Comparison of ENCODE assay signal across 10 cellular contexts in the genomic region with DNA sequence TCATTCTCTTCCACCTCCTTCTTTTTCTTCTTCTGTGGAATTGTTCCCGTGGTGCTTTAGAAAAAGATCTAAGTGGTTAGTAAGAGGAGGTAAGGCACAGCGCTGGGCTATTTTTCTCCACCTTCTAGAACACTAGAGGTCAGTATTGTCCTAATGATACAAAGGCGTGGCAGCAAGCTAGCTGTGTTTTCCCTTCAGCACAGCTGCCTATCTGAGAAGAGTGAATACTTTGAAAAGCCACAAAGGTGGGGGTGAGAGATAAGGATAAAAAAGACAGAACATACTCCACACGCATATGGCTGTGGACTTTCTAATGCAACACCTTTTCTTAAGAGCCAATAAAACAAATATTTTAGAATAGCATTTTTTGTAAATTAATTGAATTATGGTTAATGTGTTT. TPM values are rescaled to one million over a fixed set of nuclear protein-coding genes. Genes with fewer than 3 reads are reported as not detected.
DNase-seq lines count a peak whose midpoint lies in the region; ATAC-seq and TF ChIP-seq lines count a peak whose summit lies in the region.
"Had no signal": no experiment of that assay in that cellular context is flagged by ENCODE, and none has a peak within 500 bp of the region (broad histone marks: within the 10 kb centered on the region; RNA-seq: fewer than 3 reads in every experiment).

No MANE protein-coding gene starts in this region.

- no peaks in the 10 kb centered on the region for H3K4me1 Mint-ChIP-seq in activated naive CD4-positive, alpha-beta T cell treated with anti-CD3 and anti-CD28 coated beads for 36 hours (ENCODE audit: low read depth)

- ATAC-seq in HG02870 (IDR thresholded peaks at IDR 0.05; ENCODE audit: unreplicated experiment) (peak; percentile 92), SK-N-SH treated with all-trans-retinoic acid at 6 μM for 48 hours (peak; percentile 75), foreskin keratinocyte (peak; percentile 68)

- CTCF ChIA-PET in activated naive CD4-positive, alpha-beta T cell treated with anti-CD3 and anti-CD28 coated beads for 36 hours (lab: Charles Lee), result interaction anchor here (0.7 kb wide), 1 partner anchor 18 kb away, joined by 3 read pairs; no protein-coding TSS in a partner anchor

- intact Hi-C loops in activated naive CD4-positive, alpha-beta T cell treated with anti-CD3 and anti-CD28 coated beads for 36 hours (cut with micrococcal nuclease), result loop anchor here (10.0 kb wide), 1 partner anchor 1488 kb away; no protein-coding TSS in a partner anchor

- H3K4me3 Mint-ChIP-seq in activated naive CD4-positive, alpha-beta T cell treated with anti-CD3 and anti-CD28 coated beads for 36 hours, result no peak overlapping the region
- H3K4me3 Mint-ChIP-seq: stimulated activated naive CD8-positive, alpha-beta T cell treated with anti-CD3 and anti-CD28 coated beads, Interleukin-15, Interleukin-2, amounts not matched to agents 100 ng/mL and 50 ng/mL, for 24 hours had no signal

- peaks cover 2% of the 10 kb centered on the region for H3K9me3 Mint-ChIP-seq in activated naive CD4-positive, alpha-beta T cell treated with anti-CD3 and anti-CD28 coated beads for 36 hours

- peak; percentile 14 for DNase-seq in activated naive CD4-positive, alpha-beta T cell treated with anti-CD3 and anti-CD28 coated beads for 36 hours
- DNase-seq in activated naive CD4-positive, alpha-beta T cell treated with Interleukin-2 at 50 U/mL for 16 hours, result no peak
- DNase-seq in NCI-H1694 (lab: John Stamatoyannopoulos, UW), result peak; percentile 81
- peak in 1 of 2 donors; percentile 50 for DNase-seq in foreskin keratinocyte
- peak; percentile 74 for DNase-seq in retina
- DNase-seq in activated T-cell treated with anti-CD3 and anti-CD28 coated beads, Interleukin-2, amount 50 U/mL, for 1 hour, result no peak

- peaks cover 37% of the 10 kb centered on the region for H3K27me3 Mint-ChIP-seq in activated naive CD4-positive, alpha-beta T cell treated with anti-CD3 and anti-CD28 coated beads for 36 hours (ENCODE audit: low read depth)

- TF ChIP-seq CTCF in foreskin keratinocyte (conservative IDR thresholded peaks at IDR 0.05), result peak; percentile 75

- H3K27me3 ChIP-seq in foreskin keratinocyte, result peaks cover 29% of the 10 kb centered on the region

- H3K36me3 Mint-ChIP-seq in activated naive CD4-positive, alpha-beta T cell treated with anti-CD3 and anti-CD28 coated beads for 36 hours (ENCODE audit: low read depth), result peaks cover 2% of the 10 kb centered on the region

- H3K27ac Mint-ChIP-seq in activated naive CD4-positive, alpha-beta T cell treated with anti-CD3 and anti-CD28 coated beads for 36 hours, result no peak overlapping the region
- H3K27ac Mint-ChIP-seq: stimulated activated naive CD8-positive, alpha-beta T cell treated with anti-CD3 and anti-CD28 coated beads, Interleukin-15, Interleukin-2, amounts not matched to agents 100 ng/mL and 50 ng/mL, for 24 hours had no signal

- H3K4me1 ChIP-seq in foreskin keratinocyte, result no peaks in the 10 kb centered on the region
- H3K4me1 ChIP-seq: BLaER1 treated with 17β-estradiol and CSF1 and Interleukin-3, amounts not matched to agents 10 nM and 100 nM had no signal

- no peak overlapping the region for H3K27ac ChIP-seq in foreskin keratinocyte
- H3K27ac ChIP-seq: BLaER1 treated with 17β-estradiol and CSF1 and Interleukin-3, amounts not matched to agents 10 nM and 100 nM had no signal

TF ChIP-seq in SK-N-SH treated with all-trans-retinoic acid at 6 μM for 48 hours, 23 proteins besides CTCF, POLR2A, EP300 and RAD21:
- TF ChIP-seq BACH2 (CRISPR knock-in tag; IDR thresholded peaks at IDR 0.05; ENCODE audit: borderline replicate concordance), result no peak
- peak; percentile 94 for TF ChIP-seq ZNF70 (CRISPR knock-in tag; IDR thresholded peaks at IDR 0.05)
- 0 out of 2 replicates have a peak, but pooled peaks have one; percentile 11 for TF ChIP-seq TCF4 (CRISPR knock-in tag; IDR thresholded peaks at IDR 0.05; ENCODE audit: borderline replicate concordance)
- TF ChIP-seq ZFP30 (CRISPR knock-in tag; IDR thresholded peaks at IDR 0.05), result no peak
- TF ChIP-seq, protein P1, sequence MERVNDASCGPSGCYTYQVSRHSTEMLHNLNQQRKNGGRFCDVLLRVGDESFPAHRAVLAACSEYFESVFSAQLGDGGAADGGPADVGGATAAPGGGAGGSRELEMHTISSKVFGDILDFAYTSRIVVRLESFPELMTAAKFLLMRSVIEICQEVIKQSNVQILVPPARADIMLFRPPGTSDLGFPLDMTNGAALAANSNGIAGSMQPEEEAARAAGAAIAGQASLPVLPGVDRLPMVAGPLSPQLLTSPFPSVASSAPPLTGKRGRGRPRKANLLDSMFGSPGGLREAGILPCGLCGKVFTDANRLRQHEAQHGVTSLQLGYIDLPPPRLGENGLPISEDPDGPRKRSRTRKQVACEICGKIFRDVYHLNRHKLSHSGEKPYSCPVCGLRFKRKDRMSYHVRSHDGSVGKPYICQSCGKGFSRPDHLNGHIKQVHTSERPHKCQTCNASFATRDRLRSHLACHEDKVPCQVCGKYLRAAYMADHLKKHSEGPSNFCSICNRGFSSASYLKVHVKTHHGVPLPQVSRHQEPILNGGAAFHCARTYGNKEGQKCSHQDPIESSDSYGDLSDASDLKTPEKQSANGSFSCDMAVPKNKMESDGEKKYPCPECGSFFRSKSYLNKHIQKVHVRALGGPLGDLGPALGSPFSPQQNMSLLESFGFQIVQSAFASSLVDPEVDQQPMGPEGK (CRISPR knock-in tag; IDR thresholded peaks at IDR 0.05; ENCODE audit: borderline replicate concordance), result no peak
- no peak for TF ChIP-seq ZNF8 (CRISPR knock-in tag; IDR thresholded peaks at IDR 0.05)

RNA-seq across cellular contexts. Expression of gene CNTNAP5, which starts 2.1 kb away (rescaled TPM):
- not detected for total RNA-seq in activated naive CD4-positive, alpha-beta T cell treated with anti-CD3 and anti-CD28 coated beads for 36 hours
- total RNA-seq in foreskin keratinocyte, result not detected in 2 replicates
- not detected in 2 replicates for polyA plus RNA-seq in foreskin keratinocyte

Comparison
In these comparisons a context has a peak if more than half of its experiments do, and no peak if none do; other contexts are left out.
1. DNase-seq: peak in activated naive CD4-positive, alpha-beta T cell treated with anti-CD3 and anti-CD28 coated beads for 36 hours (single experiment), NCI-H1694 (single experiment) and retina (single experiment); none in activated naive CD4-positive, alpha-beta T cell treated with Interleukin-2 at 50 U/mL for 16 hours (single experiment) and activated T-cell treated with anti-CD3 and anti-CD28 coated beads, Interleukin-2, amount 50 U/mL, for 1 hour (single experiment).
2. Peak in every context shown above with its lines, with median percentiles within 50 percentile points of each other: ATAC-seq.